ENCODE assay signal across 16 cellular contexts in genomic region chr19:49931293-49932040, GRCh38. TPM values are rescaled to one million over a fixed set of nuclear protein-coding genes. Genes with fewer than 3 reads are reported as not detected.
DNase-seq lines count a peak whose midpoint lies in the region; ATAC-seq, FAIRE-seq and TF ChIP-seq lines count a peak whose summit lies in the region.
"Had no signal": no experiment of that assay in that cellular context is flagged by ENCODE, and none has a peak within 500 bp of the region (broad histone marks: within the 10 kb centered on the region; RNA-seq: fewer than 3 reads in every experiment).

No MANE protein-coding gene starts in this region.

- H3K4me1 ChIP-seq in KMS-11 (ENCODE audit: low read depth, poor library complexity, severe bottlenecking): peaks cover 20% of the 10 kb centered on the region
- peaks cover 22 to 50% of the 10 kb centered on the region in 2 experiments for H3K4me1 ChIP-seq in K562 (replicated peaks in 1 of 2; ENCODE audit: control insufficient read depth in 2 of 2, insufficient read depth in 2 of 2, low read length in 2 of 2)

- in situ Hi-C loops in K562 (cut with MboI): loop anchor here (10.0 kb wide), 1 partner anchor 163 kb away; no protein-coding TSS in a partner anchor

- H3K79me2 ChIP-seq in KMS-11 (ENCODE audit: insufficient read depth, low read depth) (peaks cover 51% of the 10 kb centered on the region), K562 (ENCODE audit: control insufficient read depth, insufficient read depth, low read length) (peaks cover 46% of the 10 kb centered on the region)

- TF ChIP-seq POLR2A in K562 (conservative IDR thresholded peaks at IDR 0.05): 0 out of 2 replicates have a peak, but pooled peaks have one; percentile 33

- H3K27me3 ChIP-seq in KMS-11 (ENCODE audit: insufficient read depth, low read depth) (no peaks in the 10 kb centered on the region), K562 (ENCODE audit: control insufficient read depth in 2 of 2, insufficient read depth in 2 of 2, low read length in 2 of 2) (no peaks in the 10 kb centered on the region)

- WGBS in K562 (ENCODE audit: insufficient coverage, low coverage, missing lambda C conversion rate): 92% methylated on average over 7 of the region's 7 CpGs

- H3K4me3 Mint-ChIP-seq in activated CD8-positive, alpha-beta T cell treated with anti-CD3 and anti-CD28 coated beads, Interleukin-2, amount 10 ng/mL, durations not matched to agents 7 days and 5 days: peak overlapping the region; percentile 19
- no peak overlapping the region for H3K4me3 Mint-ChIP-seq in activated CD8-positive, alpha-beta T cell treated with anti-CD3 and anti-CD28 coated beads for 36 hours

- H4K20me1 ChIP-seq in KMS-11 (ENCODE audit: insufficient read depth): peaks cover 3% of the 10 kb centered on the region; the same call in 1 of the 2 replicates
- peaks cover 12% of the 10 kb centered on the region for H4K20me1 ChIP-seq in K562 (replicated peaks; ENCODE audit: control insufficient read depth, insufficient read depth, low read length)

- peaks cover 5% of the 10 kb centered on the region for H3K9me1 ChIP-seq in K562 (ENCODE audit: control insufficient read depth, insufficient read depth, low read length)

- TF ChIP-seq CTCF in activated CD8-positive, alpha-beta T cell treated with anti-CD3 and anti-CD28 coated beads for 36 hours (IDR thresholded peaks at IDR 0.05): no peak
- TF ChIP-seq CTCF in KMS-11 (conservative IDR thresholded peaks at IDR 0.05; ENCODE audit: low read depth, low read length): no peak
- TF ChIP-seq CTCF in K562 (IDR thresholded peaks at IDR 0.05 in 2 of 3, conservative IDR thresholded peaks at IDR 0.05 in 1 of 3; ENCODE audit: insufficient read depth in 2 of 3, low read depth in 1 of 3, low read length in 3 of 3): no peak

- intact Hi-C loops in activated CD8-positive, alpha-beta T cell treated with anti-CD3 and anti-CD28 coated beads for 36 hours (cut with micrococcal nuclease): loop anchor here (2.0 to 5.0 kb wide), 2 partner anchors 34 to 51 kb away; partner anchors contain the start of gene IL4I1
- intact Hi-C loops in K562 (cut with micrococcal nuclease): no loop called here

- no peak for DNase-seq in activated CD8-positive, alpha-beta T cell treated with anti-CD3 and anti-CD28 coated beads, Interleukin-2, amount 10 ng/mL, durations not matched to agents 7 days and 5 days
- no peak for DNase-seq in activated CD8-positive, alpha-beta T cell treated with anti-CD3 and anti-CD28 coated beads for 36 hours
- DNase-seq in K562 (ENCODE audit: extremely low read depth in 1 of 4, low spot score in 3 of 4) (no peak), skeletal muscle cell (ENCODE audit: low read depth) (no peak), ecto neural progenitor cell (ENCODE audit: low spot score) (no peak)
- DNase-seq: activated CD4-positive, alpha-beta T cell treated with anti-CD3 and anti-CD28 coated beads, Interleukin-2, amount 50 U/mL, for 48 hours; DMS53; NCI-H1417; NCI-H510A had no signal

- H3K4me1 Mint-ChIP-seq in activated CD8-positive, alpha-beta T cell treated with anti-CD3 and anti-CD28 coated beads, Interleukin-2, amount 10 ng/mL, durations not matched to agents 7 days and 5 days (ENCODE audit: low read depth): peaks cover 61% of the 10 kb centered on the region
- peaks cover 48% of the 10 kb centered on the region for H3K4me1 Mint-ChIP-seq in activated CD8-positive, alpha-beta T cell treated with anti-CD3 and anti-CD28 coated beads for 36 hours (ENCODE audit: low read depth)

- POLR2A ChIA-PET in activated CD8-positive, alpha-beta T cell treated with anti-CD3 and anti-CD28 coated beads, Interleukin-2, amount 10 ng/mL, durations not matched to agents 7 days and 5 days (lab: Charles Lee): no interaction called here
- POLR2A ChIA-PET in activated CD8-positive, alpha-beta T cell treated with anti-CD3 and anti-CD28 coated beads for 36 hours (lab: Charles Lee): interaction anchor here (12.0 kb wide), 1 partner anchor 19 kb away, joined by 167 read pairs; no protein-coding TSS in a partner anchor
- POLR2A ChIA-PET in K562 (lab: Yijun Ruan, JAX): interaction anchor here (6.4 kb wide), 1 partner anchor 17 kb away, joined by 105 read pairs; no protein-coding TSS in a partner anchor

- no peak for FAIRE-seq in K562 (lab: Jason Lieb, UNC)

- no peak for TF ChIP-seq RAD21 in K562 (CRISPR knock-in tag; conservative IDR thresholded peaks at IDR 0.05 in 1 of 2, IDR thresholded peaks at IDR 0.05 in 1 of 2)

- no peak overlapping the region for H2AFZ ChIP-seq in KMS-11 (ENCODE audit: low read depth)
- no peak overlapping the region for H2AFZ ChIP-seq in K562 (ENCODE audit: low read depth, low read length)

- no peak for ATAC-seq in activated CD8-positive, alpha-beta T cell treated with anti-CD3 and anti-CD28 coated beads, Interleukin-2, amount 10 ng/mL, durations not matched to agents 7 days and 5 days
- ATAC-seq in activated CD8-positive, alpha-beta T cell treated with anti-CD3 and anti-CD28 coated beads for 36 hours: no peak
- ATAC-seq in K562 (no peak), HG02642 (IDR thresholded peaks at IDR 0.05; ENCODE audit: poor library complexity, unreplicated experiment) (no peak)
- ATAC-seq in activated CD4-positive, CD25-positive, alpha-beta regulatory T cell treated with anti-CD3 and anti-CD28 coated beads, Interleukin-2, amount 50 U/mL, for 24 hours: no peak

- H3K4me3 ChIP-seq in KMS-11 (IDR thresholded peaks at IDR 0.05; ENCODE audit: insufficient read depth, low read depth, low read length): no peak overlapping the region
- H3K4me3 ChIP-seq in K562: no peak overlapping the region
- H3K4me3 ChIP-seq in skeletal muscle cell (ENCODE audit: low read depth, low read length): peak overlapping the region; percentile 90
- H3K4me3 ChIP-seq: smooth muscle cell had no signal

- TF ChIP-seq EP300 in K562 (IDR thresholded peaks at IDR 0.05; ENCODE audit: low read length): no peak

- CTCF ChIA-PET in activated CD8-positive, alpha-beta T cell treated with anti-CD3 and anti-CD28 coated beads, Interleukin-2, amount 10 ng/mL, durations not matched to agents 7 days and 5 days (lab: Charles Lee): no interaction called here
- CTCF ChIA-PET in activated CD8-positive, alpha-beta T cell treated with anti-CD3 and anti-CD28 coated beads for 36 hours (lab: Charles Lee): no interaction called here
- CTCF ChIA-PET in K562 (lab: Yijun Ruan, JAX; ENCODE audit: low intra/inter-chr PET ratio): no interaction called here

- H3K27ac ChIP-seq in KMS-11 (no peak overlapping the region), K562 (ENCODE audit: extremely low read depth, low read depth, low read length) (no peak overlapping the region)

- peaks cover 12% of the 10 kb centered on the region; the same call in 1 of the 2 replicates for H3K36me3 ChIP-seq in KMS-11 (ENCODE audit: insufficient read depth)
- H3K36me3 ChIP-seq in K562 (ENCODE audit: control insufficient read depth, insufficient read depth, low read length): peaks cover 26% of the 10 kb centered on the region

- no peaks in the 10 kb centered on the region for H3K9me3 Mint-ChIP-seq in activated CD8-positive, alpha-beta T cell treated with anti-CD3 and anti-CD28 coated beads, Interleukin-2, amount 10 ng/mL, durations not matched to agents 7 days and 5 days (ENCODE audit: insufficient read depth)
- H3K9me3 Mint-ChIP-seq in activated CD8-positive, alpha-beta T cell treated with anti-CD3 and anti-CD28 coated beads for 36 hours: peaks cover 4% of the 10 kb centered on the region

- H3K27ac Mint-ChIP-seq in activated CD8-positive, alpha-beta T cell treated with anti-CD3 and anti-CD28 coated beads, Interleukin-2, amount 10 ng/mL, durations not matched to agents 7 days and 5 days: peak overlapping the region; percentile 3
- no peak overlapping the region for H3K27ac Mint-ChIP-seq in activated CD8-positive, alpha-beta T cell treated with anti-CD3 and anti-CD28 coated beads for 36 hours

- peaks cover 44% of the 10 kb centered on the region for H3K36me3 Mint-ChIP-seq in activated CD8-positive, alpha-beta T cell treated with anti-CD3 and anti-CD28 coated beads, Interleukin-2, amount 10 ng/mL, durations not matched to agents 7 days and 5 days (ENCODE audit: low read depth)
- H3K36me3 Mint-ChIP-seq in activated CD8-positive, alpha-beta T cell treated with anti-CD3 and anti-CD28 coated beads for 36 hours (ENCODE audit: low read depth): peaks cover 45% of the 10 kb centered on the region

- peaks cover 3% of the 10 kb centered on the region for H3K27me3 Mint-ChIP-seq in activated CD8-positive, alpha-beta T cell treated with anti-CD3 and anti-CD28 coated beads, Interleukin-2, amount 10 ng/mL, durations not matched to agents 7 days and 5 days (ENCODE audit: low read depth)
- H3K27me3 Mint-ChIP-seq in activated CD8-positive, alpha-beta T cell treated with anti-CD3 and anti-CD28 coated beads for 36 hours: no peaks in the 10 kb centered on the region

- 0 out of 2 replicates have a peak overlapping the region, but pooled peaks have one; percentile 44 for H3K4me2 ChIP-seq in KMS-11
- H3K4me2 ChIP-seq in K562 (ENCODE audit: insufficient read depth, low read length): peak overlapping the region; percentile 85; the same call in 1 of the 2 replicates

- no TSS peak for BruUV-seq in K562 (replicated peaks; lab: Mats Ljungman, UMichigan)

- H3K9me3 ChIP-seq in K562 (replicated peaks; ENCODE audit: control insufficient read depth, insufficient read depth, low read depth, low read length): no peaks in the 10 kb centered on the region

- H3K9ac ChIP-seq in KMS-11 (no peak overlapping the region), K562 (ENCODE audit: insufficient read depth in 1 of 2, low read depth in 2 of 2, low read length in 2 of 2) (no peak overlapping the region)

RNA-seq across cellular contexts. Expression of gene NUP62, which starts 2.2 kb away (rescaled TPM):
- total RNA-seq in activated CD8-positive, alpha-beta T cell treated with anti-CD3 and anti-CD28 coated beads, Interleukin-2, amount 10 ng/mL, durations not matched to agents 7 days and 5 days: 100 to 1,000 TPM; 116 to 122 TPM
- total RNA-seq in activated CD8-positive, alpha-beta T cell treated with anti-CD3 and anti-CD28 coated beads for 36 hours: 100 to 1,000 TPM; 113 to 119 TPM
- total RNA-seq in K562 (2011; cell fraction: chromatin; rRNA removed; ENCODE audit: low replicate concordance): 61.1 and 124 TPM in 2 replicates
- 57.5 and 59.2 TPM in 2 replicates for total RNA-seq in K562 (2011; cell fraction: nucleolus; rRNA removed)
- 77.8 and 90.7 TPM in 2 replicates for total RNA-seq in K562 (2011; cell fraction: nucleoplasm; rRNA removed)
- total RNA-seq in K562 (2014; rRNA removed) (78.5 and 101 TPM in 2 replicates), K562 (2014; rRNA removed; fragmentation: Illumina TruSeq; extraction: Trizol) (49.1 and 51.3 TPM in 2 replicates), K562 (2015; rRNA removed; fragmentation: Illumina TruSeq; extraction: Trizol) (68.0 and 70.2 TPM in 2 replicates), K562 (2021) (109 and 118 TPM in 2 replicates)
- polyA plus RNA-seq in K562 (2011; rRNA removed) (20.8 and 27.4 TPM in 2 replicates), K562 (2014; fragmentation: Illumina TruSeq; extraction: Trizol) (89.2 and 102 TPM in 2 replicates), K562 (2014; fragmentation: Nextera tagmentation; extraction: Ambion mirVana) (10 to 100 TPM; 16.9 to 20.7 TPM), K562 (2014; rRNA removed) (66.0 and 71.8 TPM in 2 replicates)
- 24.2 and 45.3 TPM in 2 replicates for polyA plus RNA-seq in K562 (2011; cell fraction: cytosol; rRNA removed)
- 21.8 and 35.3 TPM in 2 replicates for polyA plus RNA-seq in K562 (2011; cell fraction: nucleus; rRNA removed)
- polyA plus RNA-seq in K562 (2012): 51.8 and 87.1 TPM in 2 replicates
- polyA minus RNA-seq in K562 (2011; rRNA and poly(A)+ RNA removed): 14.2 and 15.0 TPM in 2 replicates
- 25.2 and 30.2 TPM in 2 replicates for polyA minus RNA-seq in K562 (2011; cell fraction: cytosol; rRNA and poly(A)+ RNA removed)
- polyA minus RNA-seq in K562 (2011; cell fraction: nucleus; rRNA and poly(A)+ RNA removed): 12.9 and 13.6 TPM in 2 replicates

RNA-seq across cellular contexts. Expression of gene ATF5, which starts 2.5 kb away (rescaled TPM):
- total RNA-seq in activated CD8-positive, alpha-beta T cell treated with anti-CD3 and anti-CD28 coated beads, Interleukin-2, amount 10 ng/mL, durations not matched to agents 7 days and 5 days: 1 to 10 TPM; 7.1 to 9.3 TPM
- total RNA-seq in activated CD8-positive, alpha-beta T cell treated with anti-CD3 and anti-CD28 coated beads for 36 hours: 10 to 100 TPM; 11.8 TPM
- total RNA-seq in K562 (2011; cell fraction: chromatin; rRNA removed; ENCODE audit: low replicate concordance): 9.2 and 9.5 TPM in 2 replicates
- 5.7 and 9.2 TPM in 2 replicates for total RNA-seq in K562 (2011; cell fraction: nucleolus; rRNA removed)
- total RNA-seq in K562 (2011; cell fraction: nucleoplasm; rRNA removed): 10.9 and 12.4 TPM in 2 replicates
- 20.5 and 21.7 TPM in 2 replicates for total RNA-seq in K562 (2014; rRNA removed)
- total RNA-seq in K562 (2014; rRNA removed; fragmentation: Illumina TruSeq; extraction: Trizol): 10.8 and 11.1 TPM in 2 replicates
- 11.1 and 13.0 TPM in 2 replicates for total RNA-seq in K562 (2015; rRNA removed; fragmentation: Illumina TruSeq; extraction: Trizol)
- 52.4 and 57.6 TPM in 2 replicates for total RNA-seq in K562 (2021)
- 3.0 and 5.9 TPM in 2 replicates for polyA plus RNA-seq in K562 (2011; rRNA removed)
- 4.5 and 8.9 TPM in 2 replicates for polyA plus RNA-seq in K562 (2011; cell fraction: cytosol; rRNA removed)
- polyA plus RNA-seq in K562 (2011; cell fraction: nucleus; rRNA removed): 6.4 and 6.8 TPM in 2 replicates
- polyA plus RNA-seq in K562 (2012): 38.4 and 739 TPM in 2 replicates
- polyA plus RNA-seq in K562 (2014; fragmentation: Illumina TruSeq; extraction: Trizol): 30.7 and 53.3 TPM in 2 replicates
- polyA plus RNA-seq in K562 (2014; fragmentation: Nextera tagmentation; extraction: Ambion mirVana): 1 to 10 TPM; 3.8 to 5.2 TPM
- polyA plus RNA-seq in K562 (2014; rRNA removed): 39.6 and 42.8 TPM in 2 replicates
- polyA minus RNA-seq in K562 (2011; rRNA and poly(A)+ RNA removed): 0.74 and 1.9 TPM in 2 replicates
- 2.4 and 4.5 TPM in 2 replicates for polyA minus RNA-seq in K562 (2011; cell fraction: cytosol; rRNA and poly(A)+ RNA removed)
- polyA minus RNA-seq in K562 (2011; cell fraction: nucleus; rRNA and poly(A)+ RNA removed): 0.54 and 0.89 TPM in 2 replicates

RNA-seq across cellular contexts. Expression of gene SIGLEC11, which starts 29.5 kb away (rescaled TPM):
- not detected for total RNA-seq in activated CD8-positive, alpha-beta T cell treated with anti-CD3 and anti-CD28 coated beads, Interleukin-2, amount 10 ng/mL, durations not matched to agents 7 days and 5 days
- not detected for total RNA-seq in activated CD8-positive, alpha-beta T cell treated with anti-CD3 and anti-CD28 coated beads for 36 hours
- total RNA-seq in K562 (2011; cell fraction: chromatin; rRNA removed; ENCODE audit: low replicate concordance): not detected in 2 replicates
- total RNA-seq in K562 (2011; cell fraction: nucleolus; rRNA removed): not detected in 2 replicates
- not detected in 2 replicates for total RNA-seq in K562 (2011; cell fraction: nucleoplasm; rRNA removed)
- total RNA-seq in K562 (2014; rRNA removed): not detected in 2 replicates
- not detected in 2 replicates for total RNA-seq in K562 (2014; rRNA removed; fragmentation: Illumina TruSeq; extraction: Trizol)
- total RNA-seq in K562 (2015; rRNA removed; fragmentation: Illumina TruSeq; extraction: Trizol): not detected in 2 replicates
- total RNA-seq in K562 (2021): not detected in 2 replicates
- polyA plus RNA-seq in K562 (2011; rRNA removed): not detected in 2 replicates
- not detected in 2 replicates for polyA plus RNA-seq in K562 (2011; cell fraction: cytosol; rRNA removed)
- polyA plus RNA-seq in K562 (2011; cell fraction: nucleus; rRNA removed): 0.04 TPM in 1 of 2 replicates, not detected in the other
- polyA plus RNA-seq in K562 (2012): not detected in 2 replicates
- polyA plus RNA-seq in K562 (2014; fragmentation: Illumina TruSeq; extraction: Trizol): not detected in 2 replicates
- not detected for polyA plus RNA-seq in K562 (2014; fragmentation: Nextera tagmentation; extraction: Ambion mirVana)
- polyA plus RNA-seq in K562 (2014; rRNA removed): not detected in 2 replicates
- polyA minus RNA-seq in K562 (2011; rRNA and poly(A)+ RNA removed): not detected in 2 replicates
- polyA minus RNA-seq in K562 (2011; cell fraction: cytosol; rRNA and poly(A)+ RNA removed): not detected in 2 replicates
- not detected in 2 replicates for polyA minus RNA-seq in K562 (2011; cell fraction: nucleus; rRNA and poly(A)+ RNA removed)
- total RNA-seq: lung microvascular endothelial cell; smooth muscle cell; T-helper 2 cell treated with Interferon-gamma antibody and Interleukin-4, amounts not matched to agents 100 ng/mL and 5 ng/mL, for 36 hours had no signal
- polyA plus RNA-seq: smooth muscle cell had no signal

RNA-seq across cellular contexts. Expression of gene IL4I1, which starts 34.8 kb away (rescaled TPM):
- total RNA-seq in activated CD8-positive, alpha-beta T cell treated with anti-CD3 and anti-CD28 coated beads, Interleukin-2, amount 10 ng/mL, durations not matched to agents 7 days and 5 days: 1 to 10 TPM; 1.2 to 1.6 TPM
- total RNA-seq in activated CD8-positive, alpha-beta T cell treated with anti-CD3 and anti-CD28 coated beads for 36 hours: 10 to 100 TPM; 16.1 to 16.2 TPM
- total RNA-seq in K562 (2011; cell fraction: chromatin; rRNA removed; ENCODE audit: low replicate concordance): 0.93 TPM in 1 of 2 replicates, not detected in the other
- total RNA-seq in K562 (2011; cell fraction: nucleolus; rRNA removed): 1.8 TPM in 2 replicates
- total RNA-seq in K562 (2011; cell fraction: nucleoplasm; rRNA removed): 0.37 and 0.46 TPM in 2 replicates
- total RNA-seq in K562 (2014; rRNA removed) (0.90 and 0.95 TPM in 2 replicates), K562 (2014; rRNA removed; fragmentation: Illumina TruSeq; extraction: Trizol) (0.33 TPM in 1 of 2 replicates, not detected in the other), K562 (2015; rRNA removed; fragmentation: Illumina TruSeq; extraction: Trizol) (0.19 and 0.43 TPM in 2 replicates), K562 (2021) (0.55 and 0.76 TPM in 2 replicates)
- polyA plus RNA-seq in K562 (2011; rRNA removed) (0.06 and 0.31 TPM in 2 replicates), K562 (2014; fragmentation: Illumina TruSeq; extraction: Trizol) (0.15 TPM in 1 of 2 replicates, not detected in the other), K562 (2014; fragmentation: Nextera tagmentation; extraction: Ambion mirVana) (under 1 TPM in 1 of 2 experiments, not detected in 1; 0.13 TPM), K562 (2014; rRNA removed) (0.09 and 0.44 TPM in 2 replicates)
- 0.04 and 0.36 TPM in 2 replicates for polyA plus RNA-seq in K562 (2011; cell fraction: cytosol; rRNA removed)
- polyA plus RNA-seq in K562 (2011; cell fraction: nucleus; rRNA removed): 0.24 and 0.27 TPM in 2 replicates
- polyA plus RNA-seq in K562 (2012): 0.50 and 0.56 TPM in 2 replicates
- polyA minus RNA-seq in K562 (2011; rRNA and poly(A)+ RNA removed): 0.11 TPM in 1 of 2 replicates, not detected in the other
- 0.67 and 0.73 TPM in 2 replicates for polyA minus RNA-seq in K562 (2011; cell fraction: cytosol; rRNA and poly(A)+ RNA removed)
- 0.67 and 0.81 TPM in 2 replicates for polyA minus RNA-seq in K562 (2011; cell fraction: nucleus; rRNA and poly(A)+ RNA removed)
- total RNA-seq: smooth muscle cell, temporal lobe had no signal

RNA-seq across cellular contexts. Expression of gene TBC1D17, which starts 54.0 kb away (rescaled TPM):
- 10 to 100 TPM; 28.6 to 30.8 TPM for total RNA-seq in activated CD8-positive, alpha-beta T cell treated with anti-CD3 and anti-CD28 coated beads, Interleukin-2, amount 10 ng/mL, durations not matched to agents 7 days and 5 days
- total RNA-seq in activated CD8-positive, alpha-beta T cell treated with anti-CD3 and anti-CD28 coated beads for 36 hours: 10 to 100 TPM; 26.6 to 26.8 TPM
- total RNA-seq in K562 (2011; cell fraction: chromatin; rRNA removed; ENCODE audit: low replicate concordance): 34.8 and 78.7 TPM in 2 replicates
- total RNA-seq in K562 (2011; cell fraction: nucleolus; rRNA removed): 40.9 and 43.4 TPM in 2 replicates
- total RNA-seq in K562 (2011; cell fraction: nucleoplasm; rRNA removed): 33.2 and 34.5 TPM in 2 replicates
- total RNA-seq in K562 (2014; rRNA removed) (3.8 and 6.8 TPM in 2 replicates), K562 (2014; rRNA removed; fragmentation: Illumina TruSeq; extraction: Trizol) (2.6 and 3.2 TPM in 2 replicates), K562 (2015; rRNA removed; fragmentation: Illumina TruSeq; extraction: Trizol) (2.4 and 3.5 TPM in 2 replicates), K562 (2021) (14.2 and 16.0 TPM in 2 replicates)
- polyA plus RNA-seq in K562 (2011; rRNA removed) (7.4 and 10.5 TPM in 2 replicates), K562 (2014; fragmentation: Illumina TruSeq; extraction: Trizol) (8.7 and 11.7 TPM in 2 replicates), K562 (2014; fragmentation: Nextera tagmentation; extraction: Ambion mirVana) (under 1 TPM; 0.42 to 0.46 TPM), K562 (2014; rRNA removed) (14.7 and 18.2 TPM in 2 replicates)
- polyA plus RNA-seq in K562 (2011; cell fraction: cytosol; rRNA removed): 8.7 and 14.7 TPM in 2 replicates
- 33.2 and 48.4 TPM in 2 replicates for polyA plus RNA-seq in K562 (2011; cell fraction: nucleus; rRNA removed)
- 15.8 and 16.9 TPM in 2 replicates for polyA plus RNA-seq in K562 (2012)
- polyA minus RNA-seq in K562 (2011; rRNA and poly(A)+ RNA removed): 5.7 and 7.2 TPM in 2 replicates
- polyA minus RNA-seq in K562 (2011; cell fraction: cytosol; rRNA and poly(A)+ RNA removed): 9.1 and 9.2 TPM in 2 replicates
- polyA minus RNA-seq in K562 (2011; cell fraction: nucleus; rRNA and poly(A)+ RNA removed): 12.3 and 15.3 TPM in 2 replicates
